Comparison of ENCODE assay signal across 17 cellular contexts in genomic region chr6:39999006-39999867, GRCh38.
"Had no signal": no experiment of that assay in that cellular context is flagged by ENCODE, and none has a peak within 500 bp of the region (broad histone marks: within the 10 kb centered on the region; RNA-seq: fewer than 3 reads in every experiment).

No MANE protein-coding gene starts in this region.

- DNase-seq: activated CD4-positive, alpha-beta T cell treated with anti-CD3 and anti-CD28 coated beads for 36 hours; activated CD4-positive, alpha-beta T cell treated with anti-CD3 and anti-CD28 coated beads, Interleukin-2, amount 50 U/mL, for 48 hours; activated gamma-delta T cell; dermis blood vessel endothelial cell; effector memory CD4-positive, alpha-beta T cell; foreskin keratinocyte; hypothalamus; mucosa of descending colon; naive B cell; psoas muscle; right lobe of liver; small intestine; stimulated activated CD4-positive, alpha-beta T cell treated with anti-CD3 and anti-CD28 coated beads, Interleukin-15, amount 100 ng/mL, for 24 hours; stimulated activated CD4-positive, alpha-beta T cell treated with anti-CD3 and anti-CD28 coated beads, Interleukin-2, amount 100 ng/mL, for 48 hours; stimulated activated naive CD8-positive, alpha-beta T cell treated with anti-CD3 and anti-CD28 coated beads, Interleukin-15, amount 100 ng/mL, for 72 hours had no signal

- FAIRE-seq: endothelial cell of umbilical vein, keratinocyte, small intestine had no signal

- ATAC-seq: activated CD4-positive, alpha-beta T cell treated with anti-CD3 and anti-CD28 coated beads for 36 hours; foreskin keratinocyte; mucosa of descending colon; psoas muscle; right lobe of liver; stimulated activated naive CD8-positive, alpha-beta T cell treated with anti-CD3 and anti-CD28 coated beads, Interleukin-15, amount 100 ng/mL, for 72 hours had no signal
